ENCODE assay signal across 15 cellular contexts in genomic region chr11:64620286-64620962, GRCh38. TPM values are rescaled to one million over a fixed set of nuclear protein-coding genes. Genes with fewer than 3 reads are reported as not detected.
DNase-seq lines count a peak whose midpoint lies in the region; ATAC-seq, FAIRE-seq and TF ChIP-seq lines count a peak whose summit lies in the region.
"Had no signal": no experiment of that assay in that cellular context is flagged by ENCODE, and none has a peak within 500 bp of the region (broad histone marks: within the 10 kb centered on the region; RNA-seq: fewer than 3 reads in every experiment).

No MANE protein-coding gene starts in this region.

- CTCF ChIA-PET in HepG2 (lab: Yijun Ruan, JAX; ENCODE audit: low intra/inter-chr PET ratio, low total read pairs), result no interaction called here

- no peak for FAIRE-seq in HepG2 (lab: Jason Lieb, UNC)
- FAIRE-seq: RCC 7860, urothelium cell line had no signal

- H3K9me3 ChIP-seq in HepG2 (ENCODE audit: low read length) (no peaks in the 10 kb centered on the region), testis (no peaks in the 10 kb centered on the region)
- H3K9me3 ChIP-seq: ascending aorta, MG63 had no signal

- no peaks in the 10 kb centered on the region for H3K79me2 ChIP-seq in HepG2 (ENCODE audit: insufficient read depth, low read length)

- TF ChIP-seq EP300 in HepG2 (IDR thresholded peaks at IDR 0.05; ENCODE audit: low read depth in 2 of 2, low read length in 2 of 2) (no peak), HepG2 (CRISPR knock-in tag; IDR thresholded peaks at IDR 0.05; ENCODE audit: borderline replicate concordance) (no peak)

- no peak for TF ChIP-seq RAD21 in HepG2 (CRISPR knock-in tag; IDR thresholded peaks at IDR 0.05)

- TF ChIP-seq CTCF in HepG2 (CRISPR knock-in tag; IDR thresholded peaks at IDR 0.05) (no peak), testis (IDR thresholded peaks at IDR 0.05) (no peak)

- H3K27ac ChIP-seq in HepG2 (ENCODE audit: extremely low read length, insufficient read depth, low read length) (no peak overlapping the region), testis (peak overlapping the region; percentile 40 to 84)
- H3K27ac ChIP-seq: foreskin keratinocyte had no signal

- H3K27me3 ChIP-seq in HepG2 (ENCODE audit: control insufficient read depth in 1 of 2, insufficient read depth in 2 of 2, low read length in 2 of 2), result peaks cover 2 to 24% of the 10 kb centered on the region in 2 experiments; a peak in 4 of 5 replicates
- H3K27me3 ChIP-seq in testis, result no peaks in the 10 kb centered on the region
- H3K27me3 ChIP-seq: ascending aorta, MG63 had no signal

- H3K36me3 ChIP-seq in HepG2 (replicated peaks in 1 of 2; ENCODE audit: control insufficient read depth in 1 of 2, insufficient read depth in 2 of 2, low read length in 2 of 2), result no peaks in the 10 kb centered on the region
- H3K36me3 ChIP-seq in testis (ENCODE audit: low read depth, missing control alignments), result no peaks in the 10 kb centered on the region
- H3K36me3 ChIP-seq: MG63 had no signal

- H3K4me3 ChIP-seq in HepG2 (replicated peaks in 1 of 3; ENCODE audit: insufficient read depth in 1 of 3, low read depth in 2 of 3, low read length in 3 of 3) (peak overlapping the region in 2 of 3 experiments; percentile 17 to 24; a peak in 3 of 6 replicates), testis (no peak overlapping the region)
- H3K4me3 ChIP-seq: ascending aorta, MG63 had no signal

- intact Hi-C loops in HepG2 (cut with micrococcal nuclease; ENCODE audit: unreplicated experiment), result no loop called here
- intact Hi-C loops in testis (cut with DNase I; ENCODE audit: low total_unique reads), result no loop called here

- BruUV-seq in HepG2 (replicated peaks; lab: Mats Ljungman, UMichigan), result no TSS peak

- POLR2A ChIA-PET in HepG2 (lab: Yijun Ruan, JAX), result no interaction called here

- H3K9ac ChIP-seq in HepG2 (ENCODE audit: insufficient read depth, low read depth, low read length), result no peak overlapping the region

- in situ Hi-C loops in HepG2 (cut with HindIII; ENCODE audit: extremely low pct_ligation_motif_present, low pct_unique_long_range_greater_than_20kb), result no loop called here

- ATAC-seq in HepG2 (peak; percentile 14; the same call in 1 of the 3 replicates), HG02571 (IDR thresholded peaks at IDR 0.05; ENCODE audit: unreplicated experiment) (no peak)
- ATAC-seq: foreskin keratinocyte; naive thymus-derived CD4-positive, alpha-beta T cell had no signal

- 24% methylated on average over 10 of the region's 14 CpGs for WGBS in HepG2 (ENCODE audit: low lambda C conversion rate)
- WGBS in testis, 2 donors, result 26 to 28% methylated on average over 3 to 14 of the region's 14 CpGs

- H3K4me1 ChIP-seq in HepG2 (ENCODE audit: insufficient read depth, low read length) (peaks cover 21% of the 10 kb centered on the region), testis (peaks cover 42% of the 10 kb centered on the region)
- H3K4me1 ChIP-seq: ascending aorta, foreskin keratinocyte had no signal

- peak overlapping the region; percentile 53 for H3K4me2 ChIP-seq in HepG2 (ENCODE audit: low read depth, low read length)

- H2AFZ ChIP-seq in HepG2 (ENCODE audit: low read length), result no peak overlapping the region

- no peaks in the 10 kb centered on the region for H4K20me1 ChIP-seq in HepG2 (ENCODE audit: insufficient read depth, low read length)

- peak; percentile 5 for DNase-seq in SKM-1 treated with dmso at 0.1 percent for 144 hours (lab: John Stamatoyannopoulos, UW; ENCODE audit: unreplicated experiment)
- DNase-seq in SKM-1 (lab: John Stamatoyannopoulos, UW; ENCODE audit: unreplicated experiment), result no peak
- peak; percentile 35 for DNase-seq in astrocyte of the hippocampus (ENCODE audit: low read depth, low spot score)
- DNase-seq in HepG2 (ENCODE audit: low spot score), result peak; percentile 9
- peak; percentile 74 for DNase-seq in testis
- DNase-seq in activated T-cell treated with anti-CD3 and anti-CD28 coated beads for 4 hours, result no peak
- DNase-seq in effector CD4-positive, alpha-beta T cell, result no peak
- DNase-seq: activated CD4-positive, alpha-beta T cell treated with anti-CD3 and anti-CD28 coated beads, Interleukin-2, amount 50 U/mL, for 4 hours; naive thymus-derived CD4-positive, alpha-beta T cell had no signal

- TF ChIP-seq POLR2A in HepG2 (IDR thresholded peaks at IDR 0.05; ENCODE audit: insufficient read depth in 1 of 2, low read depth in 2 of 2, low read length in 2 of 2) (no peak), testis (IDR thresholded peaks at IDR 0.05) (no peak)

TF ChIP-seq in HepG2, 621 proteins besides CTCF, POLR2A, EP300 and RAD21 (continues in another document):
- no peak for TF ChIP-seq ZNF788 (CRISPR knock-in tag; IDR thresholded peaks at IDR 0.05; ENCODE audit: borderline replicate concordance)
- TF ChIP-seq HNRNPL (IDR thresholded peaks at IDR 0.05; ENCODE audit: low read depth, low read length), result 0 out of 2 replicates have a peak, but pooled peaks have one; percentile 31
- no peak for TF ChIP-seq ATF7 (IDR thresholded peaks at IDR 0.05)
- TF ChIP-seq ATF7 (CRISPR knock-in tag; IDR thresholded peaks at IDR 0.05), result no peak
- TF ChIP-seq NR3C1 (CRISPR knock-in tag; IDR thresholded peaks at IDR 0.05), result no peak
- TF ChIP-seq FOXC1 (CRISPR knock-in tag; IDR thresholded peaks at IDR 0.05; ENCODE audit: borderline replicate concordance), result no peak

RNA-seq across cellular contexts. Expression of gene SLC22A12, which starts 29.4 kb away (rescaled TPM):
- total RNA-seq in HepG2 (2016; rRNA removed; fragmentation: Illumina TruSeq; extraction: Trizol) (not detected in 2 replicates), testis (not detected)
- total RNA-seq in HepG2 (2016; cell fraction: cytosol; rRNA removed; fragmentation: Illumina TruSeq; extraction: Trizol; ENCODE audit: low read depth), result not detected in 2 replicates
- not detected in 2 replicates for total RNA-seq in HepG2 (2016; cell fraction: insoluble cytoplasmic fraction; rRNA removed; fragmentation: Illumina TruSeq; extraction: Trizol)
- not detected in 2 replicates for total RNA-seq in HepG2 (2016; cell fraction: membrane; rRNA removed; fragmentation: Illumina TruSeq; extraction: Trizol)
- not detected in 2 replicates for total RNA-seq in HepG2 (2016; cell fraction: nucleus; rRNA removed; fragmentation: Illumina TruSeq; extraction: Trizol)
- polyA plus RNA-seq in HepG2 (2011; rRNA removed) (not detected in 2 replicates), testis (ENCODE audit: insufficient read depth, low read depth, low replicate concordance) (not detected)
- polyA plus RNA-seq in HepG2 (2011; cell fraction: cytosol; rRNA removed), result not detected in 2 replicates
- polyA plus RNA-seq in HepG2 (2011; cell fraction: nucleus; rRNA removed), result not detected in 2 replicates
- polyA plus RNA-seq in HepG2 (2012), result not detected in 2 replicates
- polyA plus RNA-seq in HepG2 (2016; cell fraction: cytosol; fragmentation: Illumina TruSeq; extraction: Trizol; ENCODE audit: low read depth), result not detected in 2 replicates
- polyA plus RNA-seq in HepG2 (2016; cell fraction: insoluble cytoplasmic fraction; fragmentation: Illumina TruSeq; extraction: Trizol; ENCODE audit: low read depth), result not detected in 2 replicates
- polyA plus RNA-seq in HepG2 (2016; cell fraction: membrane; fragmentation: Illumina TruSeq; extraction: Trizol; ENCODE audit: low read depth), result not detected in 2 replicates
- not detected in 2 replicates for polyA plus RNA-seq in HepG2 (2016; cell fraction: nucleus; fragmentation: Illumina TruSeq; extraction: Trizol; ENCODE audit: insufficient read depth, low read depth)
- not detected in 2 replicates for polyA minus RNA-seq in HepG2 (2011; rRNA and poly(A)+ RNA removed; ENCODE audit: low replicate concordance)
- polyA minus RNA-seq in HepG2 (2011; cell fraction: cytosol; rRNA and poly(A)+ RNA removed), result not detected in 2 replicates
- not detected in 2 replicates for polyA minus RNA-seq in HepG2 (2011; cell fraction: nucleus; rRNA and poly(A)+ RNA removed)
- total RNA-seq: ascending aorta; foreskin keratinocyte; naive thymus-derived CD4-positive, alpha-beta T cell had no signal
- polyA plus RNA-seq: foreskin keratinocyte; naive thymus-derived CD4-positive, alpha-beta T cell had no signal

Comparison
In these comparisons a context has a peak if more than half of its experiments do, and no peak if none do; other contexts are left out.
1. DNase-seq: peak in SKM-1 treated with dmso at 0.1 percent for 144 hours (single experiment), astrocyte of the hippocampus (single experiment), HepG2 (single experiment) and testis (single experiment); none in SKM-1 (single experiment), activated T-cell treated with anti-CD3 and anti-CD28 coated beads for 4 hours (single experiment) and effector CD4-positive, alpha-beta T cell (single experiment).
2. H3K4me3 ChIP-seq: peak in HepG2 (2 of 3); none in testis (0 of 2).